1 cellular context compared by ENCODE assay signal in the genomic region with DNA sequence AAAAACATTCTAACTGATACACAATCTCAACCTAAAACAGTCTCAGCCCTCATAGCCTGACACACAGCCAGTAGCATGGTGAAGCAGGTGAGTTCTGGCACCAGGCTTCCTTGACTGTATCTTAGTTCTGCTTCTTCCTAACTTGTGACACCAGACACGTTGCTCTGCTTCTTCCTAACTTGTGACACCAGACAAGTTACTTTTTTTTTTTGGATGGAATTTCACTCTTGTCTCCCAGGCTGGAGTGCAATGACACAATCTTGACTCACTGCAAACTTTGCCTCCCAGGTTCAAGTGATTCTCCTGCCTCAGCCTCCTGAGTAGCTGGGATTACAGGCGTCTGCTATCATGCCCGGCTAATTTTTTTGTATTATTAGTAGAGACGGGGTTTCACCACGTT.
A peak's percentile ranks its signal among the peaks of the same experiment; 100 is the strongest.
TF ChIP-seq lines count a peak whose summit lies in the region.

No MANE protein-coding gene starts in this region.

TF ChIP-seq in HCT116, 20 proteins besides CTCF, POLR2A, EP300 and RAD21:
- TF ChIP-seq SIN3A (IDR thresholded peaks at IDR 0.05; ENCODE audit: low read depth): peak; percentile 29; the same call in 1 of the 2 replicates
- TF ChIP-seq, protein P1, sequence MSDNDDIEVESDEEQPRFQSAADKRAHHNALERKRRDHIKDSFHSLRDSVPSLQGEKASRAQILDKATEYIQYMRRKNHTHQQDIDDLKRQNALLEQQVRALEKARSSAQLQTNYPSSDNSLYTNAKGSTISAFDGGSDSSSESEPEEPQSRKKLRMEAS (IDR thresholded peaks at IDR 0.05): peak; percentile 59
- no peak for TF ChIP-seq YY1 (IDR thresholded peaks at IDR 0.05; ENCODE audit: extremely low read depth, insufficient replicate concordance, low read depth, low read length)
- no peak for TF ChIP-seq POLR2AphosphoS5 (IDR thresholded peaks at IDR 0.05; ENCODE audit: low read depth, low read length)
- TF ChIP-seq FOSL1 (IDR thresholded peaks at IDR 0.05; ENCODE audit: low read depth): peak; percentile 80
- TF ChIP-seq, protein P2, sequence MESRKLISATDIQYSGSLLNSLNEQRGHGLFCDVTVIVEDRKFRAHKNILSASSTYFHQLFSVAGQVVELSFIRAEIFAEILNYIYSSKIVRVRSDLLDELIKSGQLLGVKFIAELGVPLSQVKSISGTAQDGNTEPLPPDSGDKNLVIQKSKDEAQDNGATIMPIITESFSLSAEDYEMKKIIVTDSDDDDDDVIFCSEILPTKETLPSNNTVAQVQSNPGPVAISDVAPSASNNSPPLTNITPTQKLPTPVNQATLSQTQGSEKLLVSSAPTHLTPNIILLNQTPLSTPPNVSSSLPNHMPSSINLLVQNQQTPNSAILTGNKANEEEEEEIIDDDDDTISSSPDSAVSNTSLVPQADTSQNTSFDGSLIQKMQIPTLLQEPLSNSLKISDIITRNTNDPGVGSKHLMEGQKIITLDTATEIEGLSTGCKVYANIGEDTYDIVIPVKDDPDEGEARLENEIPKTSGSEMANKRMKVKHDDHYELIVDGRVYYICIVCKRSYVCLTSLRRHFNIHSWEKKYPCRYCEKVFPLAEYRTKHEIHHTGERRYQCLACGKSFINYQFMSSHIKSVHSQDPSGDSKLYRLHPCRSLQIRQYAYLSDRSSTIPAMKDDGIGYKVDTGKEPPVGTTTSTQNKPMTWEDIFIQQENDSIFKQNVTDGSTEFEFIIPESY (IDR thresholded peaks at IDR 0.05; ENCODE audit: extremely low read depth, insufficient replicate concordance, low read length): no peak
- TF ChIP-seq SRF (IDR thresholded peaks at IDR 0.05; ENCODE audit: low read depth): no peak
- peak; percentile 71 for TF ChIP-seq SP1 (IDR thresholded peaks at IDR 0.05; ENCODE audit: low read depth)
- TF ChIP-seq CBX3 (IDR thresholded peaks at IDR 0.05; ENCODE audit: low read depth): peak; percentile 75
- TF ChIP-seq CEBPB (IDR thresholded peaks at IDR 0.05; ENCODE audit: low read depth): peak; percentile 59
- TF ChIP-seq, protein P3, sequence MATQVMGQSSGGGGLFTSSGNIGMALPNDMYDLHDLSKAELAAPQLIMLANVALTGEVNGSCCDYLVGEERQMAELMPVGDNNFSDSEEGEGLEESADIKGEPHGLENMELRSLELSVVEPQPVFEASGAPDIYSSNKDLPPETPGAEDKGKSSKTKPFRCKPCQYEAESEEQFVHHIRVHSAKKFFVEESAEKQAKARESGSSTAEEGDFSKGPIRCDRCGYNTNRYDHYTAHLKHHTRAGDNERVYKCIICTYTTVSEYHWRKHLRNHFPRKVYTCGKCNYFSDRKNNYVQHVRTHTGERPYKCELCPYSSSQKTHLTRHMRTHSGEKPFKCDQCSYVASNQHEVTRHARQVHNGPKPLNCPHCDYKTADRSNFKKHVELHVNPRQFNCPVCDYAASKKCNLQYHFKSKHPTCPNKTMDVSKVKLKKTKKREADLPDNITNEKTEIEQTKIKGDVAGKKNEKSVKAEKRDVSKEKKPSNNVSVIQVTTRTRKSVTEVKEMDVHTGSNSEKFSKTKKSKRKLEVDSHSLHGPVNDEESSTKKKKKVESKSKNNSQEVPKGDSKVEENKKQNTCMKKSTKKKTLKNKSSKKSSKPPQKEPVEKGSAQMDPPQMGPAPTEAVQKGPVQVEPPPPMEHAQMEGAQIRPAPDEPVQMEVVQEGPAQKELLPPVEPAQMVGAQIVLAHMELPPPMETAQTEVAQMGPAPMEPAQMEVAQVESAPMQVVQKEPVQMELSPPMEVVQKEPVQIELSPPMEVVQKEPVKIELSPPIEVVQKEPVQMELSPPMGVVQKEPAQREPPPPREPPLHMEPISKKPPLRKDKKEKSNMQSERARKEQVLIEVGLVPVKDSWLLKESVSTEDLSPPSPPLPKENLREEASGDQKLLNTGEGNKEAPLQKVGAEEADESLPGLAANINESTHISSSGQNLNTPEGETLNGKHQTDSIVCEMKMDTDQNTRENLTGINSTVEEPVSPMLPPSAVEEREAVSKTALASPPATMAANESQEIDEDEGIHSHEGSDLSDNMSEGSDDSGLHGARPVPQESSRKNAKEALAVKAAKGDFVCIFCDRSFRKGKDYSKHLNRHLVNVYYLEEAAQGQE (IDR thresholded peaks at IDR 0.05; ENCODE audit: low read depth): no peak
- TF ChIP-seq EZH2phosphoT487 (IDR thresholded peaks at IDR 0.05; ENCODE audit: borderline replicate concordance): no peak
- no peak for TF ChIP-seq ZNF274 (IDR thresholded peaks at IDR 0.05; ENCODE audit: low read depth, low read length)
- TF ChIP-seq EGR1 (IDR thresholded peaks at IDR 0.05; ENCODE audit: low read depth): no peak
- no peak for TF ChIP-seq EZH2 (IDR thresholded peaks at IDR 0.05)
- TF ChIP-seq, protein P4, sequence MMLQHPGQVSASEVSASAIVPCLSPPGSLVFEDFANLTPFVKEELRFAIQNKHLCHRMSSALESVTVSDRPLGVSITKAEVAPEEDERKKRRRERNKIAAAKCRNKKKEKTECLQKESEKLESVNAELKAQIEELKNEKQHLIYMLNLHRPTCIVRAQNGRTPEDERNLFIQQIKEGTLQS (IDR thresholded peaks at IDR 0.05): no peak
- TF ChIP-seq ZFX (IDR thresholded peaks at IDR 0.05): no peak
- no peak for TF ChIP-seq ELF1 (IDR thresholded peaks at IDR 0.05; ENCODE audit: borderline replicate concordance, low read depth)
- no peak for TF ChIP-seq TCF7L2 (IDR thresholded peaks at IDR 0.05; ENCODE audit: borderline replicate concordance, extremely low read depth, insufficient read depth, insufficient read length)
- peak; percentile 22; the same call in 1 of the 2 replicates for TF ChIP-seq JUND (IDR thresholded peaks at IDR 0.05)
